8 cellular contexts compared by ENCODE assay signal in the genomic region with DNA sequence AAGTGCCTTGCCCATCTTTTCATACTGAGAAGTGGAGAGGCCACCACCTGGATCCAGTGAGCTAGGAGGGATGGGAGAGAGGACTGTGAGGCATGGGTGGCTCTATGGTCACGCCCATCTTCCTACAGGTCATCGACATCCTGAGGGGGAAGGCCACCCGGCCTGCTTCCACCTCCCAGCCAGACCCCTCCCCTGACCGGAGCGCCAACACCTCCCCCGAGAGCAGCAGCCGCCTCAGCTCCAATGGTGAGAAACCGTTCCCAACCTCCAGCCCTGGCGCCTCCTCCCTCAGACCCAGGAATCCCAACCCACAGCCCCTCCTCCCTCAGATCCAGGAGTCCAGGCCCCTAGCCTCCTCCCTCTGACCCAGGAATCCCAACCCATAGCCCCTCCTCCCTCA. TPM values are rescaled to one million over a fixed set of nuclear protein-coding genes. Genes with fewer than 3 reads are reported as not detected.
DNase-seq lines count a peak whose midpoint lies in the region; ATAC-seq and TF ChIP-seq lines count a peak whose summit lies in the region.

No MANE protein-coding gene starts in this region.

- H3K27me3 ChIP-seq in hepatocyte: no peaks in the 10 kb centered on the region
- H3K27me3 ChIP-seq in psoas muscle (ENCODE audit: insufficient read depth in 3 of 3, low read length in 2 of 3): no peaks in the 10 kb centered on the region

- intact Hi-C loops in activated T-helper 1 cell treated with anti-CD3 and anti-CD28 coated beads, Interleukin-12 subunit alpha, Interleukin-12 subunit beta, Interleukin-2, Interleukin-4 antibody, amounts not matched to agents 30 ng/mL and 10 ng/mL and 1 ng/mL, durations not matched to agents 14 hours and 24 hours and 36 hours (cut with micrococcal nuclease): no loop called here
- intact Hi-C loops in psoas muscle (cut with DNase I): no loop called here

- H3K4me3 Mint-ChIP-seq in activated T-helper 1 cell treated with anti-CD3 and anti-CD28 coated beads, Interleukin-12 subunit alpha, Interleukin-12 subunit beta, Interleukin-2, Interleukin-4 antibody, amounts not matched to agents 30 ng/mL and 10 ng/mL and 1 ng/mL, durations not matched to agents 14 hours and 24 hours and 36 hours: no peak overlapping the region

- H3K27me3 Mint-ChIP-seq in activated T-helper 1 cell treated with anti-CD3 and anti-CD28 coated beads, Interleukin-12 subunit alpha, Interleukin-12 subunit beta, Interleukin-2, Interleukin-4 antibody, amounts not matched to agents 30 ng/mL and 10 ng/mL and 1 ng/mL, durations not matched to agents 14 hours and 24 hours and 36 hours (ENCODE audit: insufficient read depth): no peaks in the 10 kb centered on the region

- TF ChIP-seq CTCF in hepatocyte (IDR thresholded peaks at IDR 0.05; ENCODE audit: poor library complexity) (no peak), psoas muscle (IDR thresholded peaks at IDR 0.05) (no peak), omental fat pad (IDR thresholded peaks at IDR 0.05) (no peak)

- no peaks in the 10 kb centered on the region for H3K9me2 ChIP-seq in hepatocyte (replicated peaks; ENCODE audit: insufficient read depth)

- 68% methylated on average over 9 of the region's 9 CpGs for WGBS in hepatocyte (ENCODE audit: low lambda C conversion rate, missing lambda C conversion rate)
- 60 to 73% (median 70%) methylated on average over 9 of the region's 9 CpGs for WGBS in psoas muscle, 3 donors

- peaks cover 13% of the 10 kb centered on the region for H3K79me2 ChIP-seq in hepatocyte

- H3K4me2 ChIP-seq in hepatocyte: peak overlapping the region; percentile 75

- no peak overlapping the region for H3K4me3 ChIP-seq in hepatocyte
- peak overlapping the region; percentile 64 for H3K4me3 ChIP-seq in psoas muscle

- H3K4me1 Mint-ChIP-seq in activated T-helper 1 cell treated with anti-CD3 and anti-CD28 coated beads, Interleukin-12 subunit alpha, Interleukin-12 subunit beta, Interleukin-2, Interleukin-4 antibody, amounts not matched to agents 30 ng/mL and 10 ng/mL and 1 ng/mL, durations not matched to agents 14 hours and 24 hours and 36 hours (ENCODE audit: low read depth): peaks cover 38% of the 10 kb centered on the region

- ATAC-seq in psoas muscle: no peak
- ATAC-seq in omental fat pad (ENCODE audit: low FRiP score): no peak
- no peak for ATAC-seq in GM18873 (IDR thresholded peaks at IDR 0.05; ENCODE audit: low FRiP score, unreplicated experiment)
- no peak for ATAC-seq in left lobe of liver

- H3K4me1 ChIP-seq in hepatocyte (ENCODE audit: insufficient read depth) (peaks cover 31% of the 10 kb centered on the region), psoas muscle (peaks cover 37% of the 10 kb centered on the region)

- no peaks in the 10 kb centered on the region for H3K36me3 ChIP-seq in hepatocyte (replicated peaks; ENCODE audit: insufficient read depth, low read depth)
- H3K36me3 ChIP-seq in psoas muscle (ENCODE audit: insufficient read depth in 1 of 2, low read depth in 1 of 2): peaks cover 0 to 54% of the 10 kb centered on the region in 2 donors

- DNase-seq in D341Med (ENCODE audit: low spot score) (peak; percentile 22), hepatocyte (ENCODE audit: low spot score) (peak; percentile 61), psoas muscle (no peak), CD1c-positive myeloid dendritic cell (ENCODE audit: extremely low spot score) (no peak), omental fat pad (ENCODE audit: low spot score) (no peak), left lobe of liver (ENCODE audit: low spot score) (no peak)
- no peak for DNase-seq in activated T-helper 1 cell treated with anti-CD3 and anti-CD28 coated beads, Interleukin-12 subunit alpha, Interleukin-12 subunit beta, Interleukin-2, Interleukin-4 antibody, amounts not matched to agents 30 ng/mL and 10 ng/mL and 1 ng/mL, durations not matched to agents 14 hours and 24 hours and 36 hours (ENCODE audit: low spot score)

- no peaks in the 10 kb centered on the region for H4K20me1 ChIP-seq in hepatocyte (ENCODE audit: insufficient read depth, poor library complexity, severe bottlenecking)

- H3K27ac Mint-ChIP-seq in activated T-helper 1 cell treated with anti-CD3 and anti-CD28 coated beads, Interleukin-12 subunit alpha, Interleukin-12 subunit beta, Interleukin-2, Interleukin-4 antibody, amounts not matched to agents 30 ng/mL and 10 ng/mL and 1 ng/mL, durations not matched to agents 14 hours and 24 hours and 36 hours: peak overlapping the region; percentile 67

- H3K9me3 ChIP-seq in hepatocyte (ENCODE audit: low read depth) (no peaks in the 10 kb centered on the region), psoas muscle (no peaks in the 10 kb centered on the region)

- H3K9me3 Mint-ChIP-seq in activated T-helper 1 cell treated with anti-CD3 and anti-CD28 coated beads, Interleukin-12 subunit alpha, Interleukin-12 subunit beta, Interleukin-2, Interleukin-4 antibody, amounts not matched to agents 30 ng/mL and 10 ng/mL and 1 ng/mL, durations not matched to agents 14 hours and 24 hours and 36 hours: no peaks in the 10 kb centered on the region

- peaks cover 45% of the 10 kb centered on the region for H3K36me3 Mint-ChIP-seq in activated T-helper 1 cell treated with anti-CD3 and anti-CD28 coated beads, Interleukin-12 subunit alpha, Interleukin-12 subunit beta, Interleukin-2, Interleukin-4 antibody, amounts not matched to agents 30 ng/mL and 10 ng/mL and 1 ng/mL, durations not matched to agents 14 hours and 24 hours and 36 hours (ENCODE audit: low read depth)

- H3K27ac ChIP-seq in hepatocyte (peak overlapping the region; percentile 34), psoas muscle (peak overlapping the region; percentile 76)

- no peak overlapping the region for H2AFZ ChIP-seq in hepatocyte

RNA-seq across cellular contexts. Expression of a gene that starts 10.1 kb away (rescaled TPM):
- total RNA-seq in activated T-helper 1 cell treated with anti-CD3 and anti-CD28 coated beads, Interleukin-12 subunit alpha, Interleukin-12 subunit beta, Interleukin-2, Interleukin-4 antibody, amounts not matched to agents 30 ng/mL and 10 ng/mL and 1 ng/mL, durations not matched to agents 14 hours and 24 hours and 36 hours: 67.2 and 74.6 TPM in 2 replicates
- total RNA-seq in hepatocyte: 4.3 and 6.3 TPM in 2 replicates
- 45.7 and 51.4 TPM in 2 replicates for polyA plus RNA-seq in hepatocyte
- 10 to 100 TPM; 13.3 to 36.4 (median 25.3) TPM for total RNA-seq in psoas muscle
- 10 to 100 TPM in 1 of 3 donors, 1 to 10 TPM in 2; 5.7 to 13.2 (median 7.8) TPM for polyA plus RNA-seq in psoas muscle
- total RNA-seq in omental fat pad: 100 to 1,000 TPM in 1 of 4 donors, 10 to 100 TPM in 3; 12.2 to 113 (median 46.2) TPM
- total RNA-seq in left lobe of liver: 30.8 TPM

RNA-seq across cellular contexts. Expression of a gene that starts 19.1 kb away (rescaled TPM):
- not detected in 2 replicates for total RNA-seq in activated T-helper 1 cell treated with anti-CD3 and anti-CD28 coated beads, Interleukin-12 subunit alpha, Interleukin-12 subunit beta, Interleukin-2, Interleukin-4 antibody, amounts not matched to agents 30 ng/mL and 10 ng/mL and 1 ng/mL, durations not matched to agents 14 hours and 24 hours and 36 hours
- total RNA-seq in hepatocyte (26.2 and 28.3 TPM in 2 replicates), psoas muscle (under 1 TPM in 1 of 4 donors, not detected in 3; 0.34 TPM), omental fat pad (under 1 TPM in 1 of 4 donors, not detected in 3; 0.46 TPM), left lobe of liver (14.0 TPM)
- polyA plus RNA-seq in hepatocyte (38.1 and 39.7 TPM in 2 replicates), psoas muscle (under 1 TPM in 1 of 3 donors, not detected in 2; 0.08 TPM)

RNA-seq across cellular contexts. Expression of a gene that starts 50.3 kb away (rescaled TPM):
- not detected in 2 replicates for total RNA-seq in activated T-helper 1 cell treated with anti-CD3 and anti-CD28 coated beads, Interleukin-12 subunit alpha, Interleukin-12 subunit beta, Interleukin-2, Interleukin-4 antibody, amounts not matched to agents 30 ng/mL and 10 ng/mL and 1 ng/mL, durations not matched to agents 14 hours and 24 hours and 36 hours
- 53.3 and 77.1 TPM in 2 replicates for total RNA-seq in hepatocyte
- 34.7 and 41.8 TPM in 2 replicates for polyA plus RNA-seq in hepatocyte
- 10 to 100 TPM; 20.0 to 44.9 (median 25.0) TPM for total RNA-seq in psoas muscle
- polyA plus RNA-seq in psoas muscle: 10 to 100 TPM; 12.5 to 15.8 (median 15.7) TPM
- total RNA-seq in omental fat pad: 10 to 100 TPM; 37.0 to 55.0 (median 43.0) TPM
- 40.7 TPM for total RNA-seq in left lobe of liver

RNA-seq across cellular contexts. Expression of a gene that starts 59.6 kb away (rescaled TPM):
- total RNA-seq in activated T-helper 1 cell treated with anti-CD3 and anti-CD28 coated beads, Interleukin-12 subunit alpha, Interleukin-12 subunit beta, Interleukin-2, Interleukin-4 antibody, amounts not matched to agents 30 ng/mL and 10 ng/mL and 1 ng/mL, durations not matched to agents 14 hours and 24 hours and 36 hours: not detected in 2 replicates
- total RNA-seq in hepatocyte: 0.73 TPM in 1 of 2 replicates, not detected in the other
- polyA plus RNA-seq in hepatocyte: not detected in 2 replicates
- not detected for total RNA-seq in psoas muscle
- under 1 TPM in 2 of 3 donors, not detected in 1; 0.03 to 0.08 TPM for polyA plus RNA-seq in psoas muscle
- not detected for total RNA-seq in omental fat pad
- total RNA-seq in left lobe of liver: not detected

Comparison
In these comparisons a context has a peak if more than half of its experiments do, and no peak if none do; other contexts are left out.
1. DNase-seq: peak in D341Med (single experiment) and hepatocyte (single experiment); none in activated T-helper 1 cell treated with anti-CD3 and anti-CD28 coated beads, Interleukin-12 subunit alpha, Interleukin-12 subunit beta, Interleukin-2, Interleukin-4 antibody, amounts not matched to agents 30 ng/mL and 10 ng/mL and 1 ng/mL, durations not matched to agents 14 hours and 24 hours and 36 hours (single experiment), psoas muscle (0 of 2), CD1c-positive myeloid dendritic cell (single experiment), omental fat pad (single experiment) and left lobe of liver (single experiment).
2. RNA of a gene that starts 19.1 kb away (total RNA-seq): 26.2 to 28.3 TPM in hepatocyte and 14.0 TPM in left lobe of liver (single experiment); not detected in activated T-helper 1 cell treated with anti-CD3 and anti-CD28 coated beads, Interleukin-12 subunit alpha, Interleukin-12 subunit beta, Interleukin-2, Interleukin-4 antibody, amounts not matched to agents 30 ng/mL and 10 ng/mL and 1 ng/mL, durations not matched to agents 14 hours and 24 hours and 36 hours, 0.34 TPM in psoas muscle and 0.46 TPM in omental fat pad; every median in the first group is over 10 times any median in the second.
3. RNA of a gene that starts 50.3 kb away (total RNA-seq): 53.3 to 77.1 TPM in hepatocyte, 37.0 to 55.0 TPM in omental fat pad, 40.7 TPM in left lobe of liver (single experiment) and 20.0 to 44.9 TPM in psoas muscle; not detected in activated T-helper 1 cell treated with anti-CD3 and anti-CD28 coated beads, Interleukin-12 subunit alpha, Interleukin-12 subunit beta, Interleukin-2, Interleukin-4 antibody, amounts not matched to agents 30 ng/mL and 10 ng/mL and 1 ng/mL, durations not matched to agents 14 hours and 24 hours and 36 hours; every median in the first group is over 10 times any median in the second.